21 cellular contexts compared by ENCODE assay signal in genomic region chr11:76806131-76806530, GRCh38. TPM values are rescaled to one million over a fixed set of nuclear protein-coding genes. Genes with fewer than 3 reads are reported as not detected.
DNase-seq lines count a peak whose midpoint lies in the region; ATAC-seq, FAIRE-seq and TF ChIP-seq lines count a peak whose summit lies in the region.
"Had no signal": no experiment of that assay in that cellular context is flagged by ENCODE, and none has a peak within 500 bp of the region (broad histone marks: within the 10 kb centered on the region; RNA-seq: fewer than 3 reads in every experiment).

No MANE protein-coding gene starts in this region.

- FAIRE-seq in astrocyte (lab: Jason Lieb, UNC): no peak
- FAIRE-seq: bronchial epithelial cell, frontal cortex, GM12892 had no signal

- H3K27ac ChIP-seq in astrocyte (ENCODE audit: low read depth, low read length): no peak overlapping the region
- no peak overlapping the region for H3K27ac ChIP-seq in upper lobe of right lung
- H3K27ac ChIP-seq in prostate gland: no peak overlapping the region
- H3K27ac ChIP-seq: WERI-Rb-1 had no signal

- H3K4me3 Mint-ChIP-seq in astrocyte (ENCODE audit: unreplicated experiment): no peak overlapping the region
- H3K4me3 Mint-ChIP-seq: stimulated activated naive B cell treated with anti-CD40 and anti-IgM and Interleukin-4, amounts not matched to agents 10 μg/mL and 1 μg/mL and 100 μg/mL, for 72 hours; T-helper 1 cell treated with Interleukin-12 subunit alpha and Interleukin-12 subunit beta and Interleukin-4 antibody, amounts not matched to agents 30 μg/mL and 1 μg/mL, for 36 hours had no signal

- H4K20me1 ChIP-seq in astrocyte (ENCODE audit: insufficient read depth, low read length): peaks cover 7% of the 10 kb centered on the region

- no peak overlapping the region for H2AFZ ChIP-seq in astrocyte (ENCODE audit: low read depth, low read length)

- no peak overlapping the region for H3K9ac ChIP-seq in astrocyte (ENCODE audit: low read length)

- no peak overlapping the region for H3K4me2 ChIP-seq in astrocyte (ENCODE audit: low read length)

- H3K4me1 ChIP-seq in astrocyte (ENCODE audit: insufficient read depth, low read length): peaks cover 5% of the 10 kb centered on the region
- peaks cover 27% of the 10 kb centered on the region for H3K4me1 ChIP-seq in upper lobe of right lung
- peaks cover 5% of the 10 kb centered on the region for H3K4me1 ChIP-seq in prostate gland (replicated peaks)

- TF ChIP-seq POLR2A in prostate gland (IDR thresholded peaks at IDR 0.05): no peak

- no peaks in the 10 kb centered on the region for H3K79me2 ChIP-seq in astrocyte (ENCODE audit: insufficient read depth, low read length)

- no peaks in the 10 kb centered on the region for H3K27me3 ChIP-seq in astrocyte (ENCODE audit: insufficient read depth, low read length)
- H3K27me3 ChIP-seq in upper lobe of right lung: no peaks in the 10 kb centered on the region
- H3K27me3 ChIP-seq in prostate gland (replicated peaks; ENCODE audit: insufficient read depth): no peaks in the 10 kb centered on the region
- H3K27me3 ChIP-seq: tibial nerve had no signal

- peak overlapping the region; percentile 50 for H3K27ac Mint-ChIP-seq in astrocyte (ENCODE audit: unreplicated experiment)
- H3K27ac Mint-ChIP-seq: stimulated activated naive B cell treated with anti-CD40 and anti-IgM and Interleukin-4, amounts not matched to agents 10 μg/mL and 1 μg/mL and 100 μg/mL, for 72 hours had no signal

- H3K4me3 ChIP-seq in astrocyte (ENCODE audit: insufficient read depth, low read depth, low read length): no peak overlapping the region
- H3K4me3 ChIP-seq in upper lobe of right lung: no peak overlapping the region
- H3K4me3 ChIP-seq in prostate gland: no peak overlapping the region
- H3K4me3 ChIP-seq: mucosa of descending colon, tibial nerve had no signal

- peaks cover 3% of the 10 kb centered on the region for H3K27me3 Mint-ChIP-seq in astrocyte (ENCODE audit: low read depth, unreplicated experiment)

- H3K36me3 ChIP-seq in astrocyte (ENCODE audit: insufficient read depth, low read length): no peaks in the 10 kb centered on the region
- no peaks in the 10 kb centered on the region for H3K36me3 ChIP-seq in upper lobe of right lung
- no peaks in the 10 kb centered on the region for H3K36me3 ChIP-seq in prostate gland
- H3K36me3 ChIP-seq: tibial nerve, WERI-Rb-1 had no signal

- ATAC-seq in upper lobe of right lung (no peak), HG03025 (IDR thresholded peaks at IDR 0.05; ENCODE audit: low FRiP score, unreplicated experiment) (no peak)
- ATAC-seq: left cardiac atrium; mucosa of descending colon; stimulated activated naive B cell treated with anti-CD40 and anti-IgM and Interleukin-4, amounts not matched to agents 10 μg/mL and 1 μg/mL and 100 μg/mL, for 72 hours had no signal

- H3K9me3 ChIP-seq in astrocyte (ENCODE audit: insufficient read depth, low read depth, low read length) (no peaks in the 10 kb centered on the region), upper lobe of right lung (no peaks in the 10 kb centered on the region), prostate gland (no peaks in the 10 kb centered on the region)
- H3K9me3 ChIP-seq: mucosa of descending colon, tibial nerve had no signal

- no peaks in the 10 kb centered on the region for H3K9me3 Mint-ChIP-seq in astrocyte (ENCODE audit: unreplicated experiment)
- H3K9me3 Mint-ChIP-seq: stimulated activated naive B cell treated with anti-CD40 and anti-IgM and Interleukin-4, amounts not matched to agents 10 μg/mL and 1 μg/mL and 100 μg/mL, for 72 hours; T-helper 1 cell treated with Interleukin-12 subunit alpha and Interleukin-12 subunit beta and Interleukin-4 antibody, amounts not matched to agents 30 μg/mL and 1 μg/mL, for 36 hours had no signal

- peak; percentile 58 for DNase-seq in activated effector memory CD4-positive, alpha-beta T cell treated with anti-CD3 and anti-CD28 coated beads, Interleukin-2, amount 50 U/mL, for 16 hours
- no peak for DNase-seq in activated effector memory CD4-positive, alpha-beta T cell treated with Interleukin-2 at 50 U/mL for 16 hours
- no peak for DNase-seq in astrocyte (ENCODE audit: low read depth)
- DNase-seq in mesenteric fat pad (ENCODE audit: low spot score): peak; percentile 81
- peak; percentile 55 for DNase-seq in upper lobe of right lung
- no peak for DNase-seq in prostate gland (ENCODE audit: low spot score)
- no peak for DNase-seq in SKM-1 treated with dmso at 0.1 percent for 144 hours (lab: John Stamatoyannopoulos, UW; ENCODE audit: unreplicated experiment)
- DNase-seq: DMS153; HCEC 1CT; left cardiac atrium; mucosa of descending colon; NCI-H146; NCI-H748 treated with DMSO at 0.1 percent for 48 hours; stimulated activated naive B cell treated with anti-CD40 and anti-IgM and Interleukin-4, amounts not matched to agents 10 μg/mL and 1 μg/mL and 100 μg/mL, for 72 hours; WERI-Rb-1 had no signal

- no peaks in the 10 kb centered on the region for H3K36me3 Mint-ChIP-seq in astrocyte (ENCODE audit: low read depth, unreplicated experiment)
- H3K36me3 Mint-ChIP-seq: stimulated activated naive B cell treated with anti-CD40 and anti-IgM and Interleukin-4, amounts not matched to agents 10 μg/mL and 1 μg/mL and 100 μg/mL, for 72 hours had no signal

- H3K4me1 Mint-ChIP-seq in astrocyte (ENCODE audit: low read depth, unreplicated experiment): peaks cover 19% of the 10 kb centered on the region

- no peak for TF ChIP-seq CTCF in astrocyte (IDR thresholded peaks at IDR 0.05; ENCODE audit: insufficient read depth, low read depth, low read length)
- no peak for TF ChIP-seq CTCF in upper lobe of right lung (IDR thresholded peaks at IDR 0.05)
- TF ChIP-seq CTCF in prostate gland (IDR thresholded peaks at IDR 0.05): no peak

- intact Hi-C loops in upper lobe of right lung (cut with DNase I): loop anchor here (10.0 kb wide), 2 partner anchors 109 to 229 kb away; partner anchors contain the start of gene B3GNT6
- intact Hi-C loops in prostate gland (cut with DNase I): loop anchor here (2.0 to 5.0 kb wide), 3 partner anchors 56 to 241 kb away; partner anchors contain the start of gene ACER3

- WGBS in prostate gland: 76% methylated on average over 7 of the region's 7 CpGs

RNA-seq across cellular contexts. Expression of gene TSKU, which starts 23.0 kb away (rescaled TPM):
- 57.9 and 69.6 TPM in 2 replicates for total RNA-seq in astrocyte
- total RNA-seq in mesenteric fat pad: 185 TPM
- 18.1 TPM for total RNA-seq in upper lobe of right lung
- total RNA-seq in prostate gland: 10 to 100 TPM; 71.2 to 72.8 TPM

RNA-seq across cellular contexts. Expression of gene ACER3, which starts 54.6 kb away (rescaled TPM):
- 14.9 and 17.3 TPM in 2 replicates for total RNA-seq in astrocyte
- 46.5 TPM for total RNA-seq in mesenteric fat pad
- total RNA-seq in upper lobe of right lung: 42.2 TPM
- total RNA-seq in prostate gland: 10 to 100 TPM; 11.3 to 11.9 TPM

Comparison
In these comparisons a context has a peak if more than half of its experiments do, and no peak if none do; other contexts are left out.
1. DNase-seq: peak in activated effector memory CD4-positive, alpha-beta T cell treated with anti-CD3 and anti-CD28 coated beads, Interleukin-2, amount 50 U/mL, for 16 hours (single experiment), mesenteric fat pad (single experiment) and upper lobe of right lung (single experiment); none in activated effector memory CD4-positive, alpha-beta T cell treated with Interleukin-2 at 50 U/mL for 16 hours (single experiment), astrocyte (single experiment), prostate gland (single experiment) and SKM-1 treated with dmso at 0.1 percent for 144 hours (single experiment).